In genomic region chr5:81853005-81853357, GRCh38 we compare ENCODE assay signal across 8 cellular contexts.
DNase-seq lines count a peak whose midpoint lies in the region; ATAC-seq, FAIRE-seq and TF ChIP-seq lines count a peak whose summit lies in the region.

No MANE protein-coding gene starts in this region.

- H3K9me3 ChIP-seq in CD4-positive, alpha-beta memory T cell (ENCODE audit: control insufficient read depth in 1 of 2, low read length in 2 of 2) = no peaks in the 10 kb centered on the region
- H3K9me3 ChIP-seq in KOPT-K1 (ENCODE audit: insufficient read depth, low read length, poor library complexity, severe bottlenecking) (no peaks in the 10 kb centered on the region), pancreas (no peaks in the 10 kb centered on the region)

- peaks cover 33 to 57% (median 45%) of the 10 kb centered on the region in 4 donors for H3K4me1 Mint-ChIP-seq in CD4-positive, alpha-beta memory T cell

- intact Hi-C loops in CD4-positive, alpha-beta memory T cell (cut with micrococcal nuclease) = loop anchor here (5.0 to 10.0 kb wide), 5 partner anchors 212 to 426 kb away; no protein-coding TSS in a partner anchor
- intact Hi-C loops in pancreas (cut with DNase I) = loop anchor here in 2 of 3 donors (5.0 to 10.0 kb wide), 3 partner anchors 96 to 338 kb away; no protein-coding TSS in a partner anchor

- no peak for ATAC-seq in pancreas

- WGBS in pancreas, 2 donors = 59 to 64% methylated on average over 6 of the region's 6 CpGs

- CTCF ChIA-PET in CD4-positive, alpha-beta memory T cell (lab: Charles Lee; ENCODE audit: partially characterized antibody) = interaction anchor here (2.4 to 4.1 kb wide), 3 partner anchors 102 to 427 kb away, joined by 9 to 53 read pairs (median 16); partner anchors contain the start of gene SSBP2

- peak overlapping the region in 1 of 2 donors; percentile 10 for H3K4me3 ChIP-seq in CD4-positive, alpha-beta memory T cell (ENCODE audit: low read length in 2 of 2)
- peak overlapping the region; percentile 77 for H3K4me3 ChIP-seq in coronary artery
- peak overlapping the region in 1 of 4 donors; percentile 43 for H3K4me3 ChIP-seq in pancreas

- H3K36me3 Mint-ChIP-seq in CD4-positive, alpha-beta memory T cell = peaks cover 0 to 2% of the 10 kb centered on the region in 2 donors

- no peaks in the 10 kb centered on the region for H3K27me3 Mint-ChIP-seq in CD4-positive, alpha-beta memory T cell

- peak in 2 of 5 donors; percentile 1 for DNase-seq in CD4-positive, alpha-beta memory T cell
- DNase-seq in coronary artery (ENCODE audit: low spot score) (no peak), pancreas (no peak), SIG-M5 treated with dmso at 0.1 percent for 504 hours (lab: John Stamatoyannopoulos, UW; ENCODE audit: unreplicated experiment) (no peak), NCI-H2107 treated with DMSO at 0.1 percent for 48 hours (lab: John Stamatoyannopoulos, UW; ENCODE audit: unreplicated experiment) (no peak), HuH-7.5 (ENCODE audit: low spot score) (no peak), NCI-H1105 (lab: John Stamatoyannopoulos, UW) (no peak)

- H3K27me3 ChIP-seq in CD4-positive, alpha-beta memory T cell (ENCODE audit: insufficient read depth, low read length) = no peaks in the 10 kb centered on the region
- H3K27me3 ChIP-seq in pancreas = no peaks in the 10 kb centered on the region

- peaks cover 31% of the 10 kb centered on the region for H3K4me1 ChIP-seq in CD4-positive, alpha-beta memory T cell (ENCODE audit: insufficient read depth, low read length)
- peaks cover 17 to 43% (median 19%) of the 10 kb centered on the region in 3 donors for H3K4me1 ChIP-seq in pancreas

- no peak for TF ChIP-seq CTCF in coronary artery (IDR thresholded peaks at IDR 0.05)
- no peak for TF ChIP-seq CTCF in pancreas (IDR thresholded peaks at IDR 0.05)

- peak overlapping the region; percentile 19 for H3K27ac ChIP-seq in CD4-positive, alpha-beta memory T cell (ENCODE audit: low read depth, low read length)
- H3K27ac ChIP-seq in KOPT-K1 (ENCODE audit: low read depth, low read length, poor library complexity, severe bottlenecking) = peak overlapping the region; percentile 99
- H3K27ac ChIP-seq in coronary artery = peak overlapping the region; percentile 70 to 95
- H3K27ac ChIP-seq in pancreas = peak overlapping the region in 3 of 4 donors; percentile 85 to 97 (median 93)

- peak overlapping the region; percentile 76 to 94 (median 88) for H3K27ac Mint-ChIP-seq in CD4-positive, alpha-beta memory T cell

- H3K4me3 Mint-ChIP-seq in CD4-positive, alpha-beta memory T cell = peak overlapping the region; percentile 88 to 96 (median 90)

- no peak for FAIRE-seq in pancreas (lab: Jason Lieb, UNC)

- no peaks in the 10 kb centered on the region for H3K36me3 ChIP-seq in CD4-positive, alpha-beta memory T cell (ENCODE audit: insufficient read depth, low read length)
- no peaks in the 10 kb centered on the region for H3K36me3 ChIP-seq in KOPT-K1 (ENCODE audit: insufficient read depth, low read length)
- H3K36me3 ChIP-seq in pancreas = no peaks in the 10 kb centered on the region

- no peaks in the 10 kb centered on the region for H3K9me3 Mint-ChIP-seq in CD4-positive, alpha-beta memory T cell

- POLR2A ChIA-PET in CD4-positive, alpha-beta memory T cell (lab: Charles Lee; ENCODE audit: partially characterized antibody) = interaction anchor here (0.8 to 6.4 kb wide), 9 partner anchors 15 to 425 kb away, joined by 3 to 475 read pairs (median 12); partner anchors contain the start of genes ATG10, RPS23 and SSBP2

Comparison
In these comparisons a context has a peak if more than half of its experiments do, and no peak if none do; other contexts are left out.
1. H3K27ac ChIP-seq: peak in every context shown above with its lines; median percentile 99 in KOPT-K1; 93 in pancreas; 82 in coronary artery; 19 in CD4-positive, alpha-beta memory T cell.